9 cellular contexts compared by ENCODE assay signal in the genomic region with DNA sequence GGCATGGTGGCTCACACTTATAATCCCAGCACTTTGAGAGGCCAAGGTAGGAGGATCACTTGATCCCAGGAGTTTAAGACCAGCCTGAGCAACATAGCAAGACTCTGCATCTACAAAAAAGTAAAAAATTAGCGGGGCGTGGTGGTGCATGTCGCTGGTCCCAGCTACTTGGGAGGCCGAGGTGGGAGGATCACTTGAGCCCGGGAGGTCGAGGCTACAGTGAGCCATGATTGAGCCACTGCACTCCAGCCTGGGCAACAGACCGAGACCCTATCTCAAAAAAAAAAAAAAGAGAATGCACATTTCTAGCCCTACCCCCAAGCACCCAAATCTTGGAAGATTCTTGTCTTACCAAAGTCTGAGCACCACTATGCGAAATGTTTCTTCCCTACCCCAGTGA. TPM values are rescaled to one million over a fixed set of nuclear protein-coding genes. Genes with fewer than 3 reads are reported as not detected.
DNase-seq lines count a peak whose midpoint lies in the region; ATAC-seq, FAIRE-seq and TF ChIP-seq lines count a peak whose summit lies in the region.
"Had no signal": no experiment of that assay in that cellular context is flagged by ENCODE, and none has a peak within 500 bp of the region (broad histone marks: within the 10 kb centered on the region; RNA-seq: fewer than 3 reads in every experiment).

No MANE protein-coding gene starts in this region.

- dilution Hi-C loops in IMR-90 (cut with HindIII; ENCODE audit: low sequenced_read_pairs, unreplicated experiment), result no loop called here

- H2BK20ac ChIP-seq in IMR-90 (ENCODE audit: low read depth, low read length), result no peak overlapping the region

- no peak overlapping the region for H3K18ac ChIP-seq in IMR-90 (ENCODE audit: low read depth, low read length)

- H3K27me3 Mint-ChIP-seq in central memory CD8-positive, alpha-beta T cell, result no peaks in the 10 kb centered on the region
- H3K27me3 Mint-ChIP-seq in natural killer cell treated with Interleukin-12 subunit alpha and Interleukin-12 subunit beta and Interleukin-15 and Interleukin-18, amount 100 ng/mL, for 72 hours, result no peaks in the 10 kb centered on the region

- peaks cover 6% of the 10 kb centered on the region for H3K36me3 Mint-ChIP-seq in central memory CD8-positive, alpha-beta T cell (ENCODE audit: insufficient read depth)
- no peaks in the 10 kb centered on the region for H3K36me3 Mint-ChIP-seq in natural killer cell treated with Interleukin-12 subunit alpha and Interleukin-12 subunit beta and Interleukin-15 and Interleukin-18, amount 100 ng/mL, for 72 hours

- peaks cover 0 to 5% of the 10 kb centered on the region in 2 experiments; a peak in 2 of 4 replicates for H3K79me1 ChIP-seq in IMR-90 (ENCODE audit: low read depth in 1 of 2, low read length in 2 of 2)

- H3K23ac ChIP-seq in IMR-90 (ENCODE audit: low read depth, low read length), result no peak overlapping the region

- TF ChIP-seq POLR2A in A549 (IDR thresholded peaks at IDR 0.05; ENCODE audit: low read length) (no peak), IMR-90 (IDR thresholded peaks at IDR 0.05; ENCODE audit: low read depth, low read length) (no peak)

- H3K4me3 Mint-ChIP-seq in central memory CD8-positive, alpha-beta T cell, result peak overlapping the region; percentile 96
- peak overlapping the region; percentile 90 for H3K4me3 Mint-ChIP-seq in natural killer cell treated with Interleukin-12 subunit alpha and Interleukin-12 subunit beta and Interleukin-15 and Interleukin-18, amount 100 ng/mL, for 72 hours

- peaks cover 2% of the 10 kb centered on the region; the same call in 1 of the 2 replicates for H3K9me1 ChIP-seq in IMR-90 (ENCODE audit: insufficient read depth, low read length)

- no peak overlapping the region for H3K4ac ChIP-seq in IMR-90 (ENCODE audit: low read depth, low read length)

- CTCF ChIA-PET in A549 (lab: Yijun Ruan, JAX), result interaction anchor here (1.1 to 5.7 kb wide), 4 partner anchors 8 to 193 kb away, joined by 4 to 70 read pairs (median 9); a partner anchor contains a TSS
- CTCF ChIA-PET in IMR-90 (lab: Yijun Ruan, JAX), result interaction anchor here (0.7 kb wide), 1 partner anchor 177 kb away, joined by 3 read pairs; no protein-coding TSS in a partner anchor

- no peak for TF ChIP-seq CTCF in A549 (IDR thresholded peaks at IDR 0.05)
- TF ChIP-seq CTCF in IMR-90 (conservative IDR thresholded peaks at IDR 0.05; ENCODE audit: low read depth, low read length), result no peak

- no TSS peak for BruUV-seq in IMR-90 (replicated peaks; lab: Mats Ljungman, UMichigan)

- no peaks in the 10 kb centered on the region for H3K9me3 Mint-ChIP-seq in central memory CD8-positive, alpha-beta T cell
- H3K9me3 Mint-ChIP-seq in natural killer cell treated with Interleukin-12 subunit alpha and Interleukin-12 subunit beta and Interleukin-15 and Interleukin-18, amount 100 ng/mL, for 72 hours, result no peaks in the 10 kb centered on the region

- in situ Hi-C loops in IMR-90 (cut with MboI; ENCODE audit: low sequenced_read_pairs), result no loop called here

- peak overlapping the region; percentile 87; the same call in 1 of the 2 replicates for H4K5ac ChIP-seq in IMR-90 (ENCODE audit: low read depth, low read length)

- H3K9ac ChIP-seq in IMR-90 (ENCODE audit: low read depth, low read length), result 0 out of 2 replicates have a peak overlapping the region, but pooled peaks have one; percentile 61

- H2BK120ac ChIP-seq in IMR-90 (ENCODE audit: low read depth, low read length), result peak overlapping the region; percentile 7; the same call in 1 of the 2 replicates

- 0 out of 2 replicates have a peak overlapping the region, but pooled peaks have one; percentile 91 for H4K91ac ChIP-seq in IMR-90 (ENCODE audit: insufficient read depth, low read depth, low read length)

- peak overlapping the region; percentile 76 for H3K4me2 ChIP-seq in A549
- H3K4me2 ChIP-seq in IMR-90 (ENCODE audit: low read depth, low read length), result peak overlapping the region; percentile 86; the same call in 1 of the 2 replicates

- peaks cover 15% of the 10 kb centered on the region for H3K4me1 Mint-ChIP-seq in central memory CD8-positive, alpha-beta T cell
- H3K4me1 Mint-ChIP-seq in natural killer cell treated with Interleukin-12 subunit alpha and Interleukin-12 subunit beta and Interleukin-15 and Interleukin-18, amount 100 ng/mL, for 72 hours (ENCODE audit: low read depth in 2 of 2), result peaks cover 12 to 17% of the 10 kb centered on the region in 2 donors

- peak in 1 of 2 experiments; percentile 21; a peak in 2 of 6 replicates for ATAC-seq in A549
- ATAC-seq in IMR-90 (ENCODE audit: low read depth), result no peak
- ATAC-seq in central memory CD8-positive, alpha-beta T cell (replicated peaks; ENCODE audit: extremely low read depth, poor library complexity, severe bottlenecking), result no peak
- no peak for ATAC-seq in natural killer cell treated with Interleukin-12 subunit alpha and Interleukin-12 subunit beta and Interleukin-15 and Interleukin-18, amount 100 ng/mL, for 72 hours
- ATAC-seq in HG03457 (IDR thresholded peaks at IDR 0.05; ENCODE audit: unreplicated experiment), result no peak

- H3K27ac ChIP-seq in A549 (peak overlapping the region; percentile 80 to 87), IMR-90 (ENCODE audit: insufficient read depth, low read length) (peak overlapping the region; percentile 59; the same call in 1 of the 2 replicates)

- no peak for TF ChIP-seq EP300 in A549 (IDR thresholded peaks at IDR 0.05)

- no peak overlapping the region for H2BK15ac ChIP-seq in IMR-90 (ENCODE audit: low read depth, low read length)

- H3K9me3 ChIP-seq in A549 (no peaks in the 10 kb centered on the region), IMR-90 (ENCODE audit: control insufficient read depth, insufficient read depth, low read length) (no peaks in the 10 kb centered on the region)

- no peaks in the 10 kb centered on the region for H3K36me3 ChIP-seq in IMR-90 (ENCODE audit: control insufficient read depth, insufficient read depth, low read length)

- POLR2A ChIA-PET in A549 (lab: Yijun Ruan, JAX), result no interaction called here
- POLR2A ChIA-PET in IMR-90 (lab: Charles Lee; ENCODE audit: unreplicated experiment), result interaction anchor here (0.7 kb wide), 1 partner anchor 120 kb away, joined by 4 read pairs; a partner anchor contains a TSS

- no peak overlapping the region for H2AK5ac ChIP-seq in IMR-90 (ENCODE audit: low read depth, low read length)

- peak overlapping the region; percentile 52 for H3K4me3 ChIP-seq in A549
- H3K4me3 ChIP-seq in IMR-90 (ENCODE audit: insufficient read depth, low read depth, low read length), result no peak overlapping the region

- no peaks in the 10 kb centered on the region for H4K20me1 ChIP-seq in IMR-90 (ENCODE audit: insufficient read depth, low read length)

- H2AFZ ChIP-seq in IMR-90 (replicated peaks; ENCODE audit: low read length, poor library complexity), result peak overlapping the region; percentile 98

- no peak overlapping the region for H3K14ac ChIP-seq in IMR-90 (replicated peaks; ENCODE audit: low read depth, low read length)

- H4K8ac ChIP-seq in IMR-90 (ENCODE audit: low read depth in 2 of 2, low read length in 2 of 2), result peak overlapping the region; percentile 86 to 95; a peak in 3 of 4 replicates

- intact Hi-C loops in IMR-90 (cut with micrococcal nuclease), result no loop called here

- DNase-seq in A549 (ENCODE audit: low read depth in 1 of 2, low spot score in 1 of 2) (no peak), IMR-90 (no peak), RKO (ENCODE audit: low spot score) (no peak), NCI-H1436 (lab: John Stamatoyannopoulos, UW) (no peak)
- DNase-seq in central memory CD8-positive, alpha-beta T cell (ENCODE audit: low spot score in 2 of 2), result no peak
- DNase-seq in natural killer cell treated with Interleukin-12 subunit alpha and Interleukin-12 subunit beta and Interleukin-15 and Interleukin-18, amount 100 ng/mL, for 72 hours (ENCODE audit: low spot score), result no peak
- DNase-seq in stimulated activated naive CD4-positive, alpha-beta T cell (lab: John Stamatoyannopoulos, UW), result no peak

- H3K4me1 ChIP-seq in A549 (peaks cover 37% of the 10 kb centered on the region), IMR-90 (ENCODE audit: control insufficient read depth, insufficient read depth, low read length) (0 out of 2 replicates have a peak, but pooled peaks cover 2% of the 10 kb centered on the region)

- H2BK5ac ChIP-seq in IMR-90 (ENCODE audit: low read depth, low read length, poor library complexity, severe bottlenecking), result no peak overlapping the region

- 93% methylated on average over 8 of the region's 8 CpGs for WGBS in A549 (ENCODE audit: missing lambda C conversion rate)
- no CpG with 5 or more reads among the region's 8 CpGs for WGBS in IMR-90 (ENCODE audit: extremely low coverage in 2 of 2, insufficient read length in 1 of 2), 2 experiments

- no peak overlapping the region for H2AK9ac ChIP-seq in IMR-90 (replicated peaks; ENCODE audit: low read depth, low read length, poor library complexity)

- H3K27ac Mint-ChIP-seq in central memory CD8-positive, alpha-beta T cell (ENCODE audit: low read depth), result peak overlapping the region; percentile 86
- H3K27ac Mint-ChIP-seq in natural killer cell treated with Interleukin-12 subunit alpha and Interleukin-12 subunit beta and Interleukin-15 and Interleukin-18, amount 100 ng/mL, for 72 hours, result peak overlapping the region; percentile 82 to 98

- TF ChIP-seq RAD21 in A549 (conservative IDR thresholded peaks at IDR 0.05 in 1 of 2, IDR thresholded peaks at IDR 0.05 in 1 of 2) (no peak), IMR-90 (IDR thresholded peaks at IDR 0.05; ENCODE audit: low read length) (no peak)

- FAIRE-seq in A549 (lab: Jason Lieb, UNC), result no peak
- FAIRE-seq: TTC549 had no signal

- H3K27me3 ChIP-seq in IMR-90 (ENCODE audit: control insufficient read depth, insufficient read depth, low read length), result no peaks in the 10 kb centered on the region

- no peak overlapping the region for H3K56ac ChIP-seq in IMR-90 (ENCODE audit: extremely low read depth, insufficient read depth, low read length)

RNA-seq across cellular contexts. Expression of a gene that starts 15.6 kb away (rescaled TPM):
- polyA plus RNA-seq in A549 (2011; rRNA removed), result 83.2 and 109 TPM in 2 replicates
- 24.0 and 26.8 TPM in 2 replicates for polyA plus RNA-seq in A549 (2012; cell fraction: cytosol; rRNA removed)
- 9.2 and 13.4 TPM in 2 replicates for polyA plus RNA-seq in A549 (2012; cell fraction: nucleus; rRNA removed)
- polyA plus RNA-seq in A549 (2017; fragmentation: RNase III; extraction: RNeasy Plus Mini Kit Qiagen cat#74134 plus additional on column Dnase treatment), result 25.8 to 27.6 TPM (median 26.6 TPM) in 3 replicates
- polyA minus RNA-seq in A549 (2011; rRNA and poly(A)+ RNA removed), result 30.4 and 39.2 TPM in 2 replicates
- 27.4 and 40.5 TPM in 2 replicates for total RNA-seq in IMR-90 (2012; rRNA removed)
- polyA plus RNA-seq in IMR-90 (2012; rRNA removed), result 23.7 and 27.6 TPM in 2 replicates
- polyA plus RNA-seq in IMR-90 (2012; cell fraction: cytosol; rRNA removed), result 4.1 and 5.2 TPM in 2 replicates
- polyA plus RNA-seq in IMR-90 (2012; cell fraction: nucleus; rRNA removed; ENCODE audit: low replicate concordance), result 2.4 and 23.1 TPM in 2 replicates
- total RNA-seq in natural killer cell treated with Interleukin-12 subunit alpha and Interleukin-12 subunit beta and Interleukin-15 and Interleukin-18, amount 100 ng/mL, for 72 hours, result 10 to 100 TPM; 25.2 to 27.1 TPM
